Comparison of ENCODE assay signal across 6 cellular contexts in the genomic region with DNA sequence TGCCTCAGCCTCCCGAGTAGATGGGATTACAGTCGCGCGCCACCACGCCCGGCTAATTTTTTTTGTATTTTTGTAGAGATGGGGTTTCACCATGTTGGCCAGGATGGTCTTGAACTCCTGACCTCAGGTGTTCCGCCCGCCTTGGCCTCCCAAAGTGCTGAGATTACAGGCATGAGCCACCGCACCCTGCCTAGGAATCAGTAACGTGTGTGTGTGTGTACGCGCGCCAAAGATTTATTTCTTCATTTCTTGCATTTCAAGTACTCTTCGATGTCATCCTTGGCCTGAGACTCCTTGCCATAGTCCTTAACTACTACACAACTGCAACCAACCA. TPM values are rescaled to one million over a fixed set of nuclear protein-coding genes. Genes with fewer than 3 reads are reported as not detected.
A peak's percentile ranks its signal among the peaks of the same experiment; 100 is the strongest.
DNase-seq lines count a peak whose midpoint lies in the region; ATAC-seq, FAIRE-seq and TF ChIP-seq lines count a peak whose summit lies in the region.
"Not testable (repeated sequence)": the region's sequence is repeated elsewhere in the genome, so short reads cannot be mapped to it uniquely, and the experiment has no call there.

No MANE protein-coding gene starts in this region.

- H2AFZ ChIP-seq in DND-41 (ENCODE audit: low read depth, low read length) = peak overlapping the region; percentile 93
- H2AFZ ChIP-seq in astrocyte (ENCODE audit: low read depth, low read length) = peak overlapping the region; percentile 97

- not testable (repeated sequence) for H3K36me3 ChIP-seq in DND-41 (ENCODE audit: insufficient read depth, low read length); astrocyte (ENCODE audit: insufficient read depth, low read length); gastroesophageal sphincter; naive thymus-derived CD4-positive, alpha-beta T cell (ENCODE audit: control insufficient read depth in 2 of 3, insufficient read depth in 3 of 3, low read length in 3 of 3); suprapubic skin

- TF ChIP-seq EP300 in gastroesophageal sphincter (IDR thresholded peaks at IDR 0.05); suprapubic skin (IDR thresholded peaks at IDR 0.05): not testable (repeated sequence)

- H3K4me2 ChIP-seq in DND-41 (ENCODE audit: insufficient read depth, low read length) = peak overlapping the region; percentile 90
- peak overlapping the region; percentile 97 for H3K4me2 ChIP-seq in astrocyte (ENCODE audit: low read length)

- H3K9me3 Mint-ChIP-seq in astrocyte (ENCODE audit: unreplicated experiment); naive thymus-derived CD4-positive, alpha-beta T cell: not testable (repeated sequence)

- FAIRE-seq in astrocyte (lab: Jason Lieb, UNC) = not testable (repeated sequence)

- peak overlapping the region; percentile 97 for H3K4me3 Mint-ChIP-seq in astrocyte (ENCODE audit: unreplicated experiment)
- peak overlapping the region; percentile 74 to 91 (median 88) for H3K4me3 Mint-ChIP-seq in naive thymus-derived CD4-positive, alpha-beta T cell

- intact Hi-C loops in naive thymus-derived CD4-positive, alpha-beta T cell (cut with micrococcal nuclease) = loop anchor here in 1 of 2 donors (1.0 to 10.0 kb wide), 3 partner anchors 27 to 236 kb away; partner anchors contain the start of genes GGT6, MED11, RNF167 and SLC25A11

- peak overlapping the region; percentile 94 for H3K27ac ChIP-seq in DND-41 (ENCODE audit: low read length)
- H3K27ac ChIP-seq in RWPE1 = peak overlapping the region; percentile 75
- H3K27ac ChIP-seq in astrocyte (ENCODE audit: low read depth, low read length) = peak overlapping the region; percentile 77
- peak overlapping the region in 3 of 4 donors; percentile 89 to 94 (median 90) for H3K27ac ChIP-seq in gastroesophageal sphincter
- peak overlapping the region; percentile 90 for H3K27ac ChIP-seq in naive thymus-derived CD4-positive, alpha-beta T cell (ENCODE audit: low read depth, low read length)
- not testable (repeated sequence) for H3K27ac ChIP-seq in suprapubic skin

- H3K9ac ChIP-seq in DND-41 (ENCODE audit: low read depth, low read length) (peak overlapping the region; percentile 89), astrocyte (ENCODE audit: low read length) (peak overlapping the region; percentile 95)

- H3K4me3 ChIP-seq in DND-41 (ENCODE audit: low read depth in 1 of 2, low read length in 2 of 2) (peak overlapping the region; percentile 90 to 92; a peak in 3 of 4 replicates), astrocyte (ENCODE audit: insufficient read depth, low read depth, low read length) (peak overlapping the region; percentile 91), gastroesophageal sphincter (peak overlapping the region; percentile 70 to 95), suprapubic skin (peak overlapping the region; percentile 93)
- peak overlapping the region; percentile 92 for H3K4me3 ChIP-seq in naive thymus-derived CD4-positive, alpha-beta T cell (ENCODE audit: low read length)

- H3K9me3 ChIP-seq in DND-41 (ENCODE audit: insufficient read depth, low read length, severe bottlenecking); astrocyte (ENCODE audit: insufficient read depth, low read depth, low read length); gastroesophageal sphincter; naive thymus-derived CD4-positive, alpha-beta T cell (ENCODE audit: control insufficient read depth in 2 of 3, low read length in 3 of 3); suprapubic skin: not testable (repeated sequence)

- H3K27me3 ChIP-seq in DND-41 (ENCODE audit: insufficient read depth, low read length, poor library complexity); astrocyte (ENCODE audit: insufficient read depth, low read length); gastroesophageal sphincter; naive thymus-derived CD4-positive, alpha-beta T cell (ENCODE audit: control insufficient read depth in 2 of 2, insufficient read depth in 2 of 2, low read length in 2 of 2); suprapubic skin: not testable (repeated sequence)

- not testable (repeated sequence) for TF ChIP-seq POLR2A in gastroesophageal sphincter (IDR thresholded peaks at IDR 0.05); suprapubic skin (IDR thresholded peaks at IDR 0.05)

- not testable (repeated sequence) for H3K27me3 Mint-ChIP-seq in astrocyte (ENCODE audit: low read depth, unreplicated experiment); naive thymus-derived CD4-positive, alpha-beta T cell

- peaks cover 57% of the 10 kb centered on the region for H3K79me2 ChIP-seq in DND-41 (ENCODE audit: insufficient read depth, low read length)
- H3K79me2 ChIP-seq in astrocyte (ENCODE audit: insufficient read depth, low read length) = peaks cover 44% of the 10 kb centered on the region

- not testable (repeated sequence) for TF ChIP-seq CTCF in DND-41 (IDR thresholded peaks at IDR 0.05; ENCODE audit: borderline replicate concordance, extremely low read depth, low read length, poor library complexity, severe bottlenecking); RWPE1 (conservative IDR thresholded peaks at IDR 0.05; ENCODE audit: low read depth); astrocyte (IDR thresholded peaks at IDR 0.05; ENCODE audit: insufficient read depth, low read depth, low read length); gastroesophageal sphincter (IDR thresholded peaks at IDR 0.05); suprapubic skin (IDR thresholded peaks at IDR 0.05)

- CTCF ChIA-PET in RWPE1 (lab: Yijun Ruan, JAX); naive thymus-derived CD4-positive, alpha-beta T cell (lab: Charles Lee): not testable (repeated sequence)

- H3K4me1 ChIP-seq in DND-41 (ENCODE audit: insufficient read depth, low read length) (peaks cover 45% of the 10 kb centered on the region), astrocyte (ENCODE audit: insufficient read depth, low read length) (peaks cover 12% of the 10 kb centered on the region), gastroesophageal sphincter (peaks cover 0 to 47% (median 12%) of the 10 kb centered on the region in 3 donors), suprapubic skin (peaks cover 29% of the 10 kb centered on the region)
- peaks cover 16 to 26% of the 10 kb centered on the region in 2 donors for H3K4me1 ChIP-seq in naive thymus-derived CD4-positive, alpha-beta T cell (ENCODE audit: control insufficient read depth in 2 of 2, insufficient read depth in 2 of 2, low read length in 2 of 2)

- H4K20me1 ChIP-seq in DND-41 (ENCODE audit: insufficient read depth, low read length) (peaks cover 12% of the 10 kb centered on the region), astrocyte (ENCODE audit: insufficient read depth, low read length) (peaks cover 17% of the 10 kb centered on the region)

- POLR2A ChIA-PET in RWPE1 (lab: Yijun Ruan, JAX; ENCODE audit: low non-redundant PET) = not testable (repeated sequence)
- POLR2A ChIA-PET in naive thymus-derived CD4-positive, alpha-beta T cell (lab: Charles Lee) = interaction anchor here (1.0 to 2.0 kb wide), 8 partner anchors 10 to 263 kb away, joined by 3 to 6 read pairs (median 4); partner anchors contain the start of genes GLTPD2, MED11 and SLC25A11

- H3K36me3 Mint-ChIP-seq in astrocyte (ENCODE audit: low read depth, unreplicated experiment); naive thymus-derived CD4-positive, alpha-beta T cell: not testable (repeated sequence)

- H3K27ac Mint-ChIP-seq in astrocyte (ENCODE audit: unreplicated experiment) = peak overlapping the region; percentile 85
- peak overlapping the region; percentile 60 to 95 (median 82) for H3K27ac Mint-ChIP-seq in naive thymus-derived CD4-positive, alpha-beta T cell

- ATAC-seq in DND-41 (ENCODE audit: insufficient read depth, low read depth); gastroesophageal sphincter; naive thymus-derived CD4-positive, alpha-beta T cell: not testable (repeated sequence)

- not testable (repeated sequence) for DNase-seq in DND-41; RWPE1 (ENCODE audit: low spot score); astrocyte (ENCODE audit: low read depth); naive thymus-derived CD4-positive, alpha-beta T cell; suprapubic skin (ENCODE audit: low spot score in 2 of 2)

- WGBS in gastroesophageal sphincter (ENCODE audit: low coverage in 1 of 2), 2 donors = 45 to 74% methylated on average over 5 to 14 of the region's 14 CpGs
- 43% methylated on average over 14 of the region's 14 CpGs for WGBS in suprapubic skin

- peaks cover 20% of the 10 kb centered on the region for H3K4me1 Mint-ChIP-seq in astrocyte (ENCODE audit: low read depth, unreplicated experiment)
- peaks cover 22 to 62% (median 52%) of the 10 kb centered on the region in 7 donors for H3K4me1 Mint-ChIP-seq in naive thymus-derived CD4-positive, alpha-beta T cell

RNA-seq across cellular contexts. Expression of gene PELP1, which starts 0.6 kb away (rescaled TPM):
- total RNA-seq in astrocyte (51.6 and 52.7 TPM in 2 replicates), gastroesophageal sphincter (10 to 100 TPM; 23.7 to 53.4 (median 28.5) TPM), suprapubic skin (10 to 100 TPM; 32.2 to 79.3 (median 60.9) TPM)
- 10 to 100 TPM; 41.4 to 80.4 (median 70.0) TPM for total RNA-seq in naive thymus-derived CD4-positive, alpha-beta T cell
- 10 to 100 TPM; 11.6 to 13.2 TPM for polyA plus RNA-seq in naive thymus-derived CD4-positive, alpha-beta T cell

RNA-seq across cellular contexts. Expression of gene ARRB2, which starts 5.9 kb away (rescaled TPM):
- total RNA-seq in astrocyte = 6.3 and 10.3 TPM in 2 replicates
- total RNA-seq in gastroesophageal sphincter = 10 to 100 TPM; 18.7 to 33.6 (median 28.5) TPM
- total RNA-seq in naive thymus-derived CD4-positive, alpha-beta T cell = 100 to 1,000 TPM; 270 to 601 (median 377) TPM
- polyA plus RNA-seq in naive thymus-derived CD4-positive, alpha-beta T cell = 10 to 100 TPM; 34.8 to 35.0 TPM
- total RNA-seq in suprapubic skin = 10 to 100 TPM; 12.1 to 20.6 (median 16.0) TPM

RNA-seq across cellular contexts. Expression of gene MED11, which starts 26.7 kb away (rescaled TPM):
- total RNA-seq in astrocyte (8.5 and 9.9 TPM in 2 replicates), gastroesophageal sphincter (10 to 100 TPM; 21.9 to 28.9 (median 22.7) TPM), suprapubic skin (10 to 100 TPM; 15.0 to 38.0 (median 26.4) TPM)
- 10 to 100 TPM; 10.4 to 32.0 (median 25.5) TPM for total RNA-seq in naive thymus-derived CD4-positive, alpha-beta T cell
- 10 to 100 TPM; 43.2 to 73.9 TPM for polyA plus RNA-seq in naive thymus-derived CD4-positive, alpha-beta T cell

RNA-seq across cellular contexts. Expression of gene ZMYND15, which starts 35.1 kb away (rescaled TPM):
- total RNA-seq in astrocyte (0.09 and 0.12 TPM in 2 replicates), gastroesophageal sphincter (1 to 10 TPM in 1 of 4 donors, under 1 TPM in 2, not detected in 1; 0.31 to 1.2 (median 0.67) TPM), suprapubic skin (1 to 10 TPM in 2 of 4 donors, under 1 TPM in 2; 0.40 to 2.8 (median 1.3) TPM)
- total RNA-seq in naive thymus-derived CD4-positive, alpha-beta T cell = 1 to 10 TPM in 2 of 5 experiments, under 1 TPM in 2, not detected in 1; 0.22 to 5.2 (median 1.4) TPM
- not detected for polyA plus RNA-seq in naive thymus-derived CD4-positive, alpha-beta T cell

RNA-seq across cellular contexts. Expression of gene CXCL16, which starts 35.2 kb away (rescaled TPM):
- 2.2 and 3.2 TPM in 2 replicates for total RNA-seq in astrocyte
- 10 to 100 TPM in 2 of 4 donors, 1 to 10 TPM in 2; 5.3 to 11.6 (median 8.3) TPM for total RNA-seq in gastroesophageal sphincter
- total RNA-seq in naive thymus-derived CD4-positive, alpha-beta T cell = 10 to 100 TPM in 2 of 5 experiments, 1 to 10 TPM in 3; 2.6 to 68.0 (median 3.4) TPM
- 1 to 10 TPM; 1.2 to 4.4 TPM for polyA plus RNA-seq in naive thymus-derived CD4-positive, alpha-beta T cell
- 10 to 100 TPM; 12.5 to 33.9 (median 18.8) TPM for total RNA-seq in suprapubic skin

Comparison
In these comparisons a context has a peak if more than half of its experiments do, and no peak if none do; other contexts are left out.
1. RNA of gene ARRB2, which starts 5.9 kb away (total RNA-seq): 270 to 601 TPM in naive thymus-derived CD4-positive, alpha-beta T cell; 18.7 to 33.6 TPM in gastroesophageal sphincter, 12.1 to 20.6 TPM in suprapubic skin and 6.3 to 10.3 TPM in astrocyte; every median in the first group is over 4 times any median in the second.
2. Peak in every context shown above with its lines, with median percentiles within 50 percentile points of each other: H3K4me3 ChIP-seq.